Comparison of ENCODE assay signal across 17 cellular contexts in genomic region chr2:49251251-49251650, GRCh38.
DNase-seq lines count a peak whose midpoint lies in the region; ATAC-seq and TF ChIP-seq lines count a peak whose summit lies in the region.
"Had no signal": no experiment of that assay in that cellular context is flagged by ENCODE, and none has a peak within 500 bp of the region (broad histone marks: within the 10 kb centered on the region; RNA-seq: fewer than 3 reads in every experiment).

No MANE protein-coding gene starts in this region.

- in situ Hi-C loops in IMR-90 (cut with MboI; ENCODE audit: low sequenced_read_pairs): no loop called here

- CTCF ChIA-PET in AG04450 (lab: Charles Lee) (no interaction called here), IMR-90 (lab: Yijun Ruan, JAX) (no interaction called here)

- H3K27ac ChIP-seq in AG04450 (ENCODE audit: low read depth, low read length) (peak overlapping the region; percentile 65), IMR-90 (ENCODE audit: insufficient read depth, low read length) (peak overlapping the region; percentile 81; the same call in 1 of the 2 replicates), mesenchymal stem cell (ENCODE audit: low read length, poor library complexity, severe bottlenecking) (no peak overlapping the region), endodermal cell (ENCODE audit: low read depth, low read length) (no peak overlapping the region)
- H3K27ac ChIP-seq: BLaER1 treated with 17β-estradiol and CSF1 and Interleukin-3, amounts not matched to agents 10 nM and 100 nM had no signal

- no peak for ATAC-seq in IMR-90 (ENCODE audit: low read depth)

- no peak for DNase-seq in AG04450 (ENCODE audit: low read depth, low spot score)
- no peak for DNase-seq in IMR-90
- no peak for DNase-seq in mesenchymal stem cell
- DNase-seq in nephron progenitor cell: no peak
- no peak for DNase-seq in endodermal cell
- no peak for DNase-seq in stimulated activated naive CD4-positive, alpha-beta T cell (lab: John Stamatoyannopoulos, UW)
- DNase-seq: AML-193; BE2C; CD4-positive, alpha-beta T cell; CD8-positive, alpha-beta memory T cell; DMS 273 treated with DMSO at 0.1 percent for 48 hours; DMS79; GDM1; GOT3 had no signal

- TF ChIP-seq RAD21 in IMR-90 (IDR thresholded peaks at IDR 0.05; ENCODE audit: low read length): no peak

- H4K8ac ChIP-seq in IMR-90 (ENCODE audit: low read depth in 2 of 2, low read length in 2 of 2) (no peak overlapping the region), mesenchymal stem cell (ENCODE audit: low read length) (no peak overlapping the region)

- H2AFZ ChIP-seq in IMR-90 (replicated peaks; ENCODE audit: low read length, poor library complexity): no peak overlapping the region
- H2AFZ ChIP-seq in mesenchymal stem cell (ENCODE audit: low read depth, low read length): no peak overlapping the region

- H2BK12ac ChIP-seq in mesenchymal stem cell (ENCODE audit: low read length in 2 of 2): no peak overlapping the region

- H3K56ac ChIP-seq in IMR-90 (ENCODE audit: extremely low read depth, insufficient read depth, low read length): no peak overlapping the region

- H3K27me3 ChIP-seq in AG04450 (ENCODE audit: control insufficient read depth, insufficient read depth, low read length) (no peaks in the 10 kb centered on the region), IMR-90 (ENCODE audit: control insufficient read depth, insufficient read depth, low read length) (no peaks in the 10 kb centered on the region), mesenchymal stem cell (ENCODE audit: control insufficient read depth in 1 of 2, insufficient read depth in 1 of 2, low read length in 2 of 2) (no peaks in the 10 kb centered on the region), endodermal cell (ENCODE audit: control insufficient read depth, insufficient read depth, low read length, poor library complexity, severe bottlenecking) (no peaks in the 10 kb centered on the region)
- H3K27me3 ChIP-seq: BE2C; BLaER1 treated with 17β-estradiol and CSF1 and Interleukin-3, amounts not matched to agents 10 nM and 100 nM had no signal

- H2BK120ac ChIP-seq in IMR-90 (ENCODE audit: low read depth, low read length) (peak overlapping the region; percentile 46; the same call in 1 of the 2 replicates), mesenchymal stem cell (ENCODE audit: low read depth, low read length) (peak overlapping the region; percentile 15)

- TF ChIP-seq POLR2A in IMR-90 (IDR thresholded peaks at IDR 0.05; ENCODE audit: low read depth, low read length): no peak

- dilution Hi-C loops in IMR-90 (cut with HindIII; ENCODE audit: low sequenced_read_pairs, unreplicated experiment): no loop called here

- WGBS in IMR-90 (ENCODE audit: extremely low coverage in 2 of 2, insufficient read length in 1 of 2), 2 experiments: 83% methylated on average over 3 of the region's 5 CpGs; no CpG with 5 or more reads in 1 of the 2 experiments
- WGBS in mesenchymal stem cell: 96% methylated on average over 5 of the region's 5 CpGs
- WGBS in endodermal cell (ENCODE audit: insufficient coverage in 1 of 2, insufficient read length in 1 of 2), 2 experiments: 93 to 100% methylated on average over 5 of the region's 5 CpGs

- H3K4me3 Mint-ChIP-seq in nephron progenitor cell (no peak overlapping the region), endodermal cell (no peak overlapping the region)
- H3K4me3 Mint-ChIP-seq: CD14-positive monocyte; CD4-positive, alpha-beta T cell; CD8-positive, alpha-beta memory T cell had no signal

- H3K27ac Mint-ChIP-seq in nephron progenitor cell: no peak overlapping the region
- no peak overlapping the region for H3K27ac Mint-ChIP-seq in endodermal cell
- H3K27ac Mint-ChIP-seq: CD14-positive monocyte; CD4-positive, alpha-beta T cell; CD8-positive, alpha-beta memory T cell had no signal

- H4K20me1 ChIP-seq in IMR-90 (ENCODE audit: insufficient read depth, low read length): no peaks in the 10 kb centered on the region; the same call in 1 of the 2 replicates
- H4K20me1 ChIP-seq: BLaER1 treated with 17β-estradiol and CSF1 and Interleukin-3, amounts not matched to agents 10 nM and 100 nM had no signal

- H3K18ac ChIP-seq in IMR-90 (ENCODE audit: low read depth, low read length) (peak overlapping the region; percentile 69), mesenchymal stem cell (ENCODE audit: low read depth in 1 of 2, low read length in 2 of 2) (no peak overlapping the region)

- POLR2A ChIA-PET in AG04450 (lab: Yijun Ruan, JAX) (no interaction called here), IMR-90 (lab: Charles Lee; ENCODE audit: unreplicated experiment) (no interaction called here)

- H2BK15ac ChIP-seq in IMR-90 (ENCODE audit: low read depth, low read length): no peak overlapping the region
- no peak overlapping the region for H2BK15ac ChIP-seq in mesenchymal stem cell (ENCODE audit: low read depth, poor library complexity, severe bottlenecking)

- H2BK5ac ChIP-seq in IMR-90 (ENCODE audit: low read depth, low read length, poor library complexity, severe bottlenecking) (peak overlapping the region; percentile 50), mesenchymal stem cell (ENCODE audit: low read depth, low read length, poor library complexity, severe bottlenecking) (no peak overlapping the region)

- H3K9ac ChIP-seq in IMR-90 (ENCODE audit: low read depth, low read length): no peak overlapping the region
- H3K9ac ChIP-seq in mesenchymal stem cell (ENCODE audit: low read length): peak overlapping the region; percentile 24
- H3K9ac ChIP-seq in endodermal cell (ENCODE audit: extremely low read depth, low read length, poor library complexity, severe bottlenecking): no peak overlapping the region
- H3K9ac ChIP-seq: BLaER1 treated with 17β-estradiol and CSF1 and Interleukin-3, amounts not matched to agents 10 nM and 100 nM had no signal

- H3K4me2 ChIP-seq in IMR-90 (ENCODE audit: low read depth, low read length) (no peak overlapping the region), mesenchymal stem cell (ENCODE audit: low read length, poor library complexity, severe bottlenecking) (no peak overlapping the region)
- H3K4me2 ChIP-seq: BLaER1 treated with 17β-estradiol and CSF1 and Interleukin-3, amounts not matched to agents 10 nM and 100 nM had no signal

- no peaks in the 10 kb centered on the region for H3K79me1 ChIP-seq in IMR-90 (ENCODE audit: low read depth in 1 of 2, low read length in 2 of 2)
- H3K79me1 ChIP-seq in mesenchymal stem cell (replicated peaks; ENCODE audit: low read length, poor library complexity, severe bottlenecking): no peaks in the 10 kb centered on the region

- no peaks in the 10 kb centered on the region for H3K4me1 ChIP-seq in IMR-90 (ENCODE audit: control insufficient read depth, insufficient read depth, low read length)
- H3K4me1 ChIP-seq in mesenchymal stem cell (ENCODE audit: control insufficient read depth, insufficient read depth, low read depth, low read length): no peaks in the 10 kb centered on the region
- no peaks in the 10 kb centered on the region for H3K4me1 ChIP-seq in endodermal cell (ENCODE audit: control insufficient read depth, insufficient read depth, low read length)
- H3K4me1 ChIP-seq: HAP-1 had no signal

- H3K14ac ChIP-seq in IMR-90 (replicated peaks; ENCODE audit: low read depth, low read length) (no peak overlapping the region), mesenchymal stem cell (ENCODE audit: low read length in 2 of 2) (no peak overlapping the region)

- no peak overlapping the region; the same call in 1 of the 2 replicates for H4K5ac ChIP-seq in IMR-90 (ENCODE audit: low read depth, low read length)

- no peak overlapping the region for H2AK9ac ChIP-seq in IMR-90 (replicated peaks; ENCODE audit: low read depth, low read length, poor library complexity)

- H3K36me3 Mint-ChIP-seq in nephron progenitor cell (ENCODE audit: low read depth) (no peaks in the 10 kb centered on the region), endodermal cell (ENCODE audit: low read depth) (no peaks in the 10 kb centered on the region)
- H3K36me3 Mint-ChIP-seq: CD14-positive monocyte; CD8-positive, alpha-beta memory T cell had no signal

- no peak overlapping the region for H2BK20ac ChIP-seq in IMR-90 (ENCODE audit: low read depth, low read length)

- no TSS peak for BruUV-seq in IMR-90 (replicated peaks; lab: Mats Ljungman, UMichigan)

- H3K36me3 ChIP-seq in IMR-90 (ENCODE audit: control insufficient read depth, insufficient read depth, low read length) (no peaks in the 10 kb centered on the region), mesenchymal stem cell (ENCODE audit: control insufficient read depth in 1 of 2, insufficient read depth in 2 of 2, low read depth in 1 of 2, low read length in 2 of 2) (no peaks in the 10 kb centered on the region), endodermal cell (ENCODE audit: control insufficient read depth, insufficient read depth, low read length) (no peaks in the 10 kb centered on the region)
- H3K36me3 ChIP-seq: BE2C; BLaER1 treated with 17β-estradiol and CSF1 and Interleukin-3, amounts not matched to agents 10 nM and 100 nM; HAP-1 had no signal

- no peak overlapping the region for H2AK5ac ChIP-seq in IMR-90 (ENCODE audit: low read depth, low read length)
- H2AK5ac ChIP-seq in mesenchymal stem cell (ENCODE audit: low read length, severe bottlenecking): no peak overlapping the region

- H3K4ac ChIP-seq in IMR-90 (ENCODE audit: low read depth, low read length): peak overlapping the region; percentile 74
- no peak overlapping the region for H3K4ac ChIP-seq in mesenchymal stem cell (ENCODE audit: low read depth in 1 of 2, low read length in 2 of 2)

- TF ChIP-seq CTCF in AG04450 (IDR thresholded peaks at IDR 0.05; ENCODE audit: low read depth, low read length) (no peak), IMR-90 (conservative IDR thresholded peaks at IDR 0.05; ENCODE audit: low read depth, low read length) (no peak), nephron progenitor cell (IDR thresholded peaks at IDR 0.05) (no peak), endodermal cell (conservative IDR thresholded peaks at IDR 0.05) (no peak)

- H4K91ac ChIP-seq in IMR-90 (ENCODE audit: insufficient read depth, low read depth, low read length) (no peak overlapping the region), mesenchymal stem cell (ENCODE audit: low read length) (no peak overlapping the region)

- H3K9me3 Mint-ChIP-seq in nephron progenitor cell (peaks cover 16% of the 10 kb centered on the region), endodermal cell (peaks cover 12% of the 10 kb centered on the region)

- H3K9me3 ChIP-seq in AG04450 (ENCODE audit: control insufficient read depth, insufficient read depth, low read length): no peaks in the 10 kb centered on the region
- no peaks in the 10 kb centered on the region for H3K9me3 ChIP-seq in IMR-90 (ENCODE audit: control insufficient read depth, insufficient read depth, low read length)
- H3K9me3 ChIP-seq in mesenchymal stem cell (ENCODE audit: control insufficient read depth, low read length): no peaks in the 10 kb centered on the region
- H3K9me3 ChIP-seq in endodermal cell (ENCODE audit: control insufficient read depth, low read length): no peaks in the 10 kb centered on the region
- H3K9me3 ChIP-seq: BE2C, HAP-1 had no signal

- H3K23ac ChIP-seq in IMR-90 (ENCODE audit: low read depth, low read length): no peak overlapping the region
- H3K23ac ChIP-seq in mesenchymal stem cell (ENCODE audit: low read length in 2 of 2): no peak overlapping the region

- H3K9me1 ChIP-seq in IMR-90 (ENCODE audit: insufficient read depth, low read length): no peaks in the 10 kb centered on the region; the same call in 1 of the 2 replicates

- H3K27me3 Mint-ChIP-seq in nephron progenitor cell (ENCODE audit: low read depth, poor library complexity) (peaks cover 4% of the 10 kb centered on the region), endodermal cell (ENCODE audit: insufficient read depth) (no peaks in the 10 kb centered on the region)
- H3K27me3 Mint-ChIP-seq: CD4-positive, alpha-beta T cell; CD8-positive, alpha-beta memory T cell had no signal

- intact Hi-C loops in IMR-90 (cut with micrococcal nuclease): loop anchor here (5.0 kb wide), 1 partner anchor 294 kb away; no protein-coding TSS in a partner anchor

- H3K4me3 ChIP-seq in AG04450 (ENCODE audit: low read depth, low read length) (no peak overlapping the region), IMR-90 (ENCODE audit: insufficient read depth, low read depth, low read length) (no peak overlapping the region), mesenchymal stem cell (ENCODE audit: insufficient read depth in 1 of 2, low read depth in 1 of 2, low read length in 2 of 2) (no peak overlapping the region), endodermal cell (ENCODE audit: low read length) (no peak overlapping the region)
- H3K4me3 ChIP-seq: BLaER1 treated with 17β-estradiol and CSF1 and Interleukin-3, amounts not matched to agents 10 nM and 100 nM; HAP-1 had no signal

- H3K4me1 Mint-ChIP-seq in nephron progenitor cell (no peaks in the 10 kb centered on the region), endodermal cell (no peaks in the 10 kb centered on the region)
- H3K4me1 Mint-ChIP-seq: CD14-positive monocyte; CD8-positive, alpha-beta memory T cell had no signal

Comparison
In these comparisons a context has a peak if more than half of its experiments do, and no peak if none do; other contexts are left out.
1. H3K27ac ChIP-seq: peak in AG04450 (single experiment) and IMR-90 (single experiment); none in mesenchymal stem cell (single experiment) and endodermal cell (single experiment).